ENCODE assay signal across 1 cellular context in genomic region chr10:77192402-77192801, GRCh38.
A peak's percentile ranks its signal among the peaks of the same experiment; 100 is the strongest.
TF ChIP-seq lines count a peak whose summit lies in the region.

No MANE protein-coding gene starts in this region.

TF ChIP-seq in HepG2, 621 proteins besides CTCF, POLR2A, EP300 and RAD21:
- TF ChIP-seq MAFF (IDR thresholded peaks at IDR 0.05; ENCODE audit: low read depth, low read length) (0 out of 2 replicates have a peak, but pooled peaks have one; percentile 23), ISL2 (CRISPR knock-in tag; IDR thresholded peaks at IDR 0.05) (no peak), KLF15 (CRISPR knock-in tag; IDR thresholded peaks at IDR 0.05; ENCODE audit: borderline replicate concordance) (no peak), MAFK (conservative IDR thresholded peaks at IDR 0.05 in 1 of 2, IDR thresholded peaks at IDR 0.05 in 1 of 2; ENCODE audit: low read length in 2 of 2) (peak in 1 of 2 experiments; percentile 43; a peak in 2 of 4 replicates), ZMYM2 (CRISPR knock-in tag; IDR thresholded peaks at IDR 0.05) (no peak), ZFP36 (IDR thresholded peaks at IDR 0.05; ENCODE audit: borderline replicate concordance, low read depth, low read length, partially characterized antibody) (no peak)
- TF ChIP-seq, protein P1, sequence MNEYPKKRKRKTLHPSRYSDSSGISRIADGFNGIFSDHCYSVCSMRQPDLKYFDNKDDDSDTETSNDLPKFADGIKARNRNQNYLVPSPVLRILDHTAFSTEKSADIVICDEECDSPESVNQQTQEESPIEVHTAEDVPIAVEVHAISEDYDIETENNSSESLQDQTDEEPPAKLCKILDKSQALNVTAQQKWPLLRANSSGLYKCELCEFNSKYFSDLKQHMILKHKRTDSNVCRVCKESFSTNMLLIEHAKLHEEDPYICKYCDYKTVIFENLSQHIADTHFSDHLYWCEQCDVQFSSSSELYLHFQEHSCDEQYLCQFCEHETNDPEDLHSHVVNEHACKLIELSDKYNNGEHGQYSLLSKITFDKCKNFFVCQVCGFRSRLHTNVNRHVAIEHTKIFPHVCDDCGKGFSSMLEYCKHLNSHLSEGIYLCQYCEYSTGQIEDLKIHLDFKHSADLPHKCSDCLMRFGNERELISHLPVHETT (CRISPR knock-in tag; conservative IDR thresholded peaks at IDR 0.05): no peak
TF ChIP-seq in HepG2: peak in this region for 2.
